6 cellular contexts compared by ENCODE assay signal in the genomic region with DNA sequence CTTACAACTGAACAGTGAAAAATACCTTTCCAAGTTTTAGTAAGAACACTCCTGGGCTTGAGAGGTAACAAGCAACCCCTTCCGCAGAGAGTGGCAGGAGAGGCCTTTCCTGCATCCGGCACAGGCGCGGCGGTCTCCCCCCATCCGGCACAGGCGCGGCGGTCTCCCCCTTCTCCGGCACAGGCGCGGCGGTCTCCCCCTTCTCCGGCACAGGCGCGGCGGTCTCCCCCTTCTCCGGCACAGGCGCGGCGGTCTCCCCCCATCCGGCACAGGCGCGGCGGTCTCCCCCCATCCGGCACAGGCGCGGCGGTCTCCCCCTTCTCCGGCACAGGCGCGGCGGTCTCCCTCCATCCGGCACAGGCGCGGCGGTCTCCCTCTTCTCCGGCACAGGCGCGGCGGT. TPM values are rescaled to one million over a fixed set of nuclear protein-coding genes. Genes with fewer than 3 reads are reported as not detected.
DNase-seq lines count a peak whose midpoint lies in the region; TF ChIP-seq lines count a peak whose summit lies in the region.
"Not testable (repeated sequence)": the region's sequence is repeated elsewhere in the genome, so short reads cannot be mapped to it uniquely, and the experiment has no call there.
"Had no signal": no experiment of that assay in that cellular context is flagged by ENCODE, and none has a peak within 500 bp of the region (broad histone marks: within the 10 kb centered on the region; RNA-seq: fewer than 3 reads in every experiment).

No MANE protein-coding gene starts in this region.

- peak overlapping the region in 10 of 11 experiments; percentile 47 to 99 (median 92); a peak in 20 of 22 replicates for H3K27ac ChIP-seq in BLaER1 treated with 17β-estradiol and CSF1 and Interleukin-3, amounts not matched to agents 10 nM and 100 nM
- H3K27ac ChIP-seq in esophagus muscularis mucosa (replicated peaks in 1 of 4), result peak overlapping the region in 3 of 4 donors; percentile 26 to 67 (median 31)

- TF ChIP-seq CTCF in esophagus muscularis mucosa (IDR thresholded peaks at IDR 0.05), result not testable (repeated sequence)

- not testable (repeated sequence) for H4K20me1 ChIP-seq in BLaER1 treated with 17β-estradiol and CSF1 and Interleukin-3, amounts not matched to agents 10 nM and 100 nM

- not testable (repeated sequence) for TF ChIP-seq POLR2A in esophagus muscularis mucosa (IDR thresholded peaks at IDR 0.05; ENCODE audit: low read depth)

- not testable (repeated sequence) for TF ChIP-seq EP300 in esophagus muscularis mucosa (IDR thresholded peaks at IDR 0.05)

- H3K4me3 ChIP-seq in BLaER1 treated with 17β-estradiol and CSF1 and Interleukin-3, amounts not matched to agents 10 nM and 100 nM, result peak overlapping the region; percentile 37 to 70 (median 68); a peak in 19 of 20 replicates
- H3K4me3 ChIP-seq in esophagus muscularis mucosa, result peak overlapping the region; percentile 15 to 41 (median 24)

- H3K27me3 ChIP-seq in BLaER1 treated with 17β-estradiol and CSF1 and Interleukin-3, amounts not matched to agents 10 nM and 100 nM, result peaks cover 0 to 63% (median 0%) of the 10 kb centered on the region in 11 experiments; a peak in 4 of 22 replicates
- H3K27me3 ChIP-seq in esophagus muscularis mucosa, result not testable (repeated sequence)

- peak overlapping the region in 10 of 11 experiments; percentile 8 to 97 (median 86); a peak in 19 of 22 replicates for H3K9ac ChIP-seq in BLaER1 treated with 17β-estradiol and CSF1 and Interleukin-3, amounts not matched to agents 10 nM and 100 nM

- not testable (repeated sequence) for H3K9me3 ChIP-seq in BLaER1 treated with 17β-estradiol and CSF1 and Interleukin-3, amounts not matched to agents 10 nM and 100 nM (replicated peaks in 1 of 11); esophagus muscularis mucosa

- H3K4me2 ChIP-seq in BLaER1 treated with 17β-estradiol and CSF1 and Interleukin-3, amounts not matched to agents 10 nM and 100 nM, result peak overlapping the region; percentile 89 to 98 (median 94)

- WGBS in esophagus muscularis mucosa, result 54% methylated on average over 16 of the region's 41 CpGs

- intact Hi-C loops in esophagus muscularis mucosa (cut with DNase I); posterior vena cava (cut with DNase I): not testable (repeated sequence)

- H3K36me3 ChIP-seq in BLaER1 treated with 17β-estradiol and CSF1 and Interleukin-3, amounts not matched to agents 10 nM and 100 nM, result peaks cover 0 to 16% (median 6%) of the 10 kb centered on the region in 11 experiments; a peak in 6 of 22 replicates
- H3K36me3 ChIP-seq in esophagus muscularis mucosa, result not testable (repeated sequence)

- DNase-seq in T-helper 22 cell (ENCODE audit: low read depth) (peak; percentile 20), activated gamma-delta T cell treated with Interleukin-2 at 50 U/mL for 16 hours (peak; percentile 42), posterior vena cava (ENCODE audit: low spot score) (peak; percentile 24)
- DNase-seq in esophagus muscularis mucosa (ENCODE audit: extremely low spot score), result not testable (repeated sequence)

- peaks cover 75 to 98% (median 95%) of the 10 kb centered on the region in 10 experiments for H3K4me1 ChIP-seq in BLaER1 treated with 17β-estradiol and CSF1 and Interleukin-3, amounts not matched to agents 10 nM and 100 nM
- peaks cover 0 to 27% (median 4%) of the 10 kb centered on the region in 4 donors for H3K4me1 ChIP-seq in esophagus muscularis mucosa

RNA-seq across cellular contexts. Expression of a gene that starts 53.4 kb away (rescaled TPM):
- total RNA-seq in esophagus muscularis mucosa, result 10 to 100 TPM; 19.9 to 81.6 (median 50.1) TPM
- 10 to 100 TPM; 75.3 to 85.8 TPM for total RNA-seq in posterior vena cava
- total RNA-seq: CD4-positive, alpha-beta memory T cell had no signal
